28 cellular contexts compared by ENCODE assay signal in the genomic region with DNA sequence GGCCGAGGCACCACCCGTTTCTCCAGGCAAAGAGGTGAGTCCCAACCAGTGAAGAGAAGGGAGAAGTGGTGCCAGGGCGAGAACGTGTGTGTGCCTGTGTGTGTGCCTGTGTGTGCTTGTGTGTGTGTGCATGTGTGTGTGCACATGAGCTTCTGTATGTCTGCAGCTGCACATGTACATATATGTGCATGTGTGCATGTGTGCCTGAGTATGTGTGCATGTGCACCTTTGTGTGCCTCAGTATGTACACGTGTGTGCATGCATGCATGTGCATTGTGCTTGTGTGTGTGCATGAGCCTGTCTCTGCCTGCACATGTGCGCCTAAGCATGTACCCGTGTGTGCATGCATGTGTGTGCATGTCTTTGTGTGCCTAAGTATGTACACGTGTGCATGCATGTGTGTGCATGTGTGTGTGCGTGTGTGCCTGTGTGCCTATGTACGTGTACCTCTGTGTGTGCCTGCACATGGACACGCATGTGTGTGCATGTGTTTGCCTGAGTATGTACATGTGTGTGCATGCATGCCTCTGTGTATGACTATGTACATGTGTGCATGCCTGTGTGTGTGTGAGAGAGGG. TPM values are rescaled to one million over a fixed set of nuclear protein-coding genes. Genes with fewer than 3 reads are reported as not detected.
"Had no signal": no experiment of that assay in that cellular context is flagged by ENCODE, and none has a peak within 500 bp of the region (broad histone marks: within the 10 kb centered on the region; RNA-seq: fewer than 3 reads in every experiment).

No MANE protein-coding gene starts in this region.

- ATAC-seq: activated CD4-positive, alpha-beta T cell treated with anti-CD3 and anti-CD28 coated beads for 36 hours; activated naive CD4-positive, alpha-beta T cell treated with anti-CD3 and anti-CD28 coated beads, Interleukin-2, amount 50 U/mL, for 72 hours; activated naive CD8-positive, alpha-beta T cell treated with anti-CD3 and anti-CD28 coated beads, Interleukin-2, amount 50 U/mL, for 24 hours; body of pancreas had no signal

- H3K4me2 ChIP-seq: KMS-11, SK-N-SH had no signal

- H3K4me3 ChIP-seq: ascending aorta, body of pancreas, MG63, SJCRH30 had no signal

- H3K4me3 Mint-ChIP-seq: activated CD4-positive, alpha-beta memory T cell treated with anti-CD3 and anti-CD28 coated beads, Interleukin-2, amount 10 ng/mL, durations not matched to agents 7 days and 5 days; activated CD4-positive, alpha-beta T cell treated with anti-CD3 and anti-CD28 coated beads for 36 hours; activated naive CD8-positive, alpha-beta T cell treated with anti-CD3 and anti-CD28 coated beads, Interleukin-2, amount 50 U/mL, for 24 hours had no signal

- H3K27me3 ChIP-seq: ascending aorta, SJCRH30 had no signal

- H3K36me3 ChIP-seq: ascending aorta, MG63, SJCRH30, WERI-Rb-1 had no signal

- H3K9me3 ChIP-seq: ascending aorta, body of pancreas, SJCRH30, SK-N-SH had no signal

- H3K27ac ChIP-seq: ascending aorta, body of pancreas, KMS-11, SJCRH30, WERI-Rb-1 had no signal

- H3K9ac ChIP-seq: KMS-11, SK-N-SH had no signal

- H3K27ac Mint-ChIP-seq: activated CD4-positive, alpha-beta memory T cell treated with anti-CD3 and anti-CD28 coated beads, Interleukin-2, amount 10 ng/mL, durations not matched to agents 7 days and 5 days; activated CD4-positive, alpha-beta T cell treated with anti-CD3 and anti-CD28 coated beads for 36 hours; activated naive CD4-positive, alpha-beta T cell treated with anti-CD3 and anti-CD28 coated beads, Interleukin-2, amount 50 U/mL, for 72 hours; activated naive CD8-positive, alpha-beta T cell treated with anti-CD3 and anti-CD28 coated beads, Interleukin-2, amount 50 U/mL, for 24 hours had no signal

- H3K4me1 Mint-ChIP-seq: activated CD4-positive, alpha-beta memory T cell treated with anti-CD3 and anti-CD28 coated beads, Interleukin-2, amount 10 ng/mL, durations not matched to agents 7 days and 5 days; activated CD4-positive, alpha-beta T cell treated with anti-CD3 and anti-CD28 coated beads for 36 hours had no signal

- H3K4me1 ChIP-seq: ascending aorta, body of pancreas, SJCRH30 had no signal

- DNase-seq: activated CD4-positive, alpha-beta memory T cell treated with anti-CD3 and anti-CD28 coated beads, Interleukin-2, amount 10 ng/mL, durations not matched to agents 7 days and 5 days; activated CD4-positive, alpha-beta T cell treated with anti-CD3 and anti-CD28 coated beads for 36 hours; activated CD4-positive, alpha-beta T cell treated with anti-CD3 and anti-CD28 coated beads, Interleukin-2, amount 50 U/mL, for 1 hour; activated CD8-positive, alpha-beta memory T cell treated with anti-CD3 and anti-CD28 coated beads, Interleukin-2, amount 50 U/mL, for 4 hours; activated naive CD8-positive, alpha-beta T cell treated with anti-CD3 and anti-CD28 coated beads, Interleukin-2, amount 50 U/mL, for 24 hours; amniotic stem cell; body of pancreas; MG63; MV-4-11; NCI-H1092 treated with DMSO at 0.1 percent for 48 hours; NCI-H1417 treated with DMSO at 0.1 percent for 48 hours; NCI-H1694; NCI-H2029; NCI-H2107; NCI-H2171 treated with DMSO at 0.1 percent for 48 hours; NCI-H226; NCI-H526; NCI-H774; SJCRH30; SK-N-SH; T-helper 1 cell; WERI-Rb-1 had no signal

RNA-seq across cellular contexts. Expression of a gene that starts 5.9 kb away (rescaled TPM):
- total RNA-seq: activated CD4-positive, alpha-beta memory T cell treated with anti-CD3 and anti-CD28 coated beads, Interleukin-2, amount 10 ng/mL, durations not matched to agents 7 days and 5 days; ascending aorta; body of pancreas; NCI-H460; RPMI7951; T-helper 2 cell treated with Interferon-gamma antibody and Interleukin-4, amounts not matched to agents 100 ng/mL and 5 ng/mL, for 36 hours had no signal
- polyA plus RNA-seq: SK-N-SH had no signal
